7 cellular contexts compared by ENCODE assay signal in the genomic region with DNA sequence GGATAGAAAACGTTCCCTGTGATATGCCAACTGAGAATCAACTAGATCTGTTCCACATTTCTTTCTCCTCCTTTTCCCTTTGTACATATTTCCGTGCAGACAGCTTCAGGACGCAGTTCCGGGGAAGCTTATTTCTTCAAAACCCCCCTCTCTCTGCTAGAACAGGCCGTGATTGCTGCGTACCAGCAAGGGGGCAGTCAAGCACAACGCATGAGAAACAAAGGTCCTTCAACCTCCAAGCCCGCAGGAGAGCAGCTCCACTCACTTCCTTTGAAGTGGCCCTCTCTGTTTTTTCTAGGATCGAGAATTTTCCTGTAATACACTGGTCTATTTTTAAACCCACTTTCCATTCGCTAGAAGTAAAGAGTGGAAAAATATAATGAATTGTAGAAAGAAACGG.
DNase-seq lines count a peak whose midpoint lies in the region; ATAC-seq and TF ChIP-seq lines count a peak whose summit lies in the region.

No MANE protein-coding gene starts in this region.

- H3F3A ChIP-seq in GM23338 (replicated peaks; ENCODE audit: low read depth), result 0 out of 2 replicates have a peak, but pooled peaks cover 6% of the 10 kb centered on the region

- DNase-seq in GM23338 (ENCODE audit: low spot score) (peak; percentile 88), NCI-H748 treated with DMSO at 0.1 percent for 48 hours (lab: John Stamatoyannopoulos, UW) (peak; percentile 50), epidermal melanocyte (ENCODE audit: insufficient read length, low spot score) (peak; percentile 61), myocyte (ENCODE audit: low read depth) (peak; percentile 35), SKM-1 (lab: John Stamatoyannopoulos, UW; ENCODE audit: unreplicated experiment) (no peak), OCI-M1 (lab: John Stamatoyannopoulos, UW) (no peak)

- ATAC-seq in GM23338, result peak; percentile 99
- ATAC-seq in stimulated activated memory B cell treated with anti-CD40 and anti-IgM and Interleukin-4, amounts not matched to agents 10 μg/mL and 1 μg/mL and 100 μg/mL, for 72 hours, result no peak

- no peak overlapping the region; the same call in 1 of the 2 replicates for H2AFZ ChIP-seq in GM23338

- H3K9me3 Mint-ChIP-seq in GM23338, result peaks cover 8% of the 10 kb centered on the region
- peaks cover 4% of the 10 kb centered on the region for H3K9me3 Mint-ChIP-seq in stimulated activated memory B cell treated with anti-CD40 and anti-IgM and Interleukin-4, amounts not matched to agents 10 μg/mL and 1 μg/mL and 100 μg/mL, for 72 hours

- H3K27me3 ChIP-seq in GM23338 (ENCODE audit: insufficient read depth), result no peaks in the 10 kb centered on the region

- H3K9me2 ChIP-seq in GM23338 (ENCODE audit: insufficient read depth), result no peaks in the 10 kb centered on the region

- 0 out of 2 replicates have a peak, but pooled peaks cover under 1% of the 10 kb centered on the region for H3K36me3 ChIP-seq in GM23338 (ENCODE audit: insufficient read depth)

- H3K4me3 Mint-ChIP-seq in GM23338, result no peak overlapping the region
- no peak overlapping the region for H3K4me3 Mint-ChIP-seq in stimulated activated memory B cell treated with anti-CD40 and anti-IgM and Interleukin-4, amounts not matched to agents 10 μg/mL and 1 μg/mL and 100 μg/mL, for 72 hours

- peaks cover 10% of the 10 kb centered on the region for H3K4me1 Mint-ChIP-seq in GM23338
- no peaks in the 10 kb centered on the region for H3K4me1 Mint-ChIP-seq in stimulated activated memory B cell treated with anti-CD40 and anti-IgM and Interleukin-4, amounts not matched to agents 10 μg/mL and 1 μg/mL and 100 μg/mL, for 72 hours

- TF ChIP-seq CTCF in GM23338 (conservative IDR thresholded peaks at IDR 0.05; ENCODE audit: low read depth in 2 of 2), result peak; percentile 77 to 94

- peaks cover 6% of the 10 kb centered on the region; the same call in 2 of the 3 replicates for H3K36me3 Mint-ChIP-seq in GM23338 (ENCODE audit: low read depth)
- H3K36me3 Mint-ChIP-seq in stimulated activated memory B cell treated with anti-CD40 and anti-IgM and Interleukin-4, amounts not matched to agents 10 μg/mL and 1 μg/mL and 100 μg/mL, for 72 hours, result peaks cover 11% of the 10 kb centered on the region

- H3K4me1 ChIP-seq in GM23338 (ENCODE audit: insufficient read depth), result peaks cover 5% of the 10 kb centered on the region; the same call in 1 of the 2 replicates

- H3K79me2 ChIP-seq in GM23338 (replicated peaks; ENCODE audit: insufficient read depth), result no peaks in the 10 kb centered on the region

- no peak overlapping the region for H3K4me3 ChIP-seq in GM23338

- peak overlapping the region; percentile 58; the same call in 1 of the 2 replicates for H3K27ac Mint-ChIP-seq in GM23338
- no peak overlapping the region for H3K27ac Mint-ChIP-seq in stimulated activated memory B cell treated with anti-CD40 and anti-IgM and Interleukin-4, amounts not matched to agents 10 μg/mL and 1 μg/mL and 100 μg/mL, for 72 hours

- H3K27me3 Mint-ChIP-seq in GM23338 (ENCODE audit: insufficient read depth, low read depth, poor library complexity), result peaks cover 11% of the 10 kb centered on the region
- H3K27me3 Mint-ChIP-seq in stimulated activated memory B cell treated with anti-CD40 and anti-IgM and Interleukin-4, amounts not matched to agents 10 μg/mL and 1 μg/mL and 100 μg/mL, for 72 hours, result peaks cover 27% of the 10 kb centered on the region

- H3K27ac ChIP-seq in GM23338 (ENCODE audit: low read depth), result no peak overlapping the region

- H3K4me2 ChIP-seq in GM23338, result no peak overlapping the region

- H4K20me1 ChIP-seq in GM23338 (replicated peaks; ENCODE audit: insufficient read depth), result no peaks in the 10 kb centered on the region

TF ChIP-seq in GM23338, 12 proteins besides CTCF, POLR2A, EP300 and RAD21:
- no peak for TF ChIP-seq EZH2phosphoT487 (IDR thresholded peaks at IDR 0.05; ENCODE audit: unreplicated experiment)
- TF ChIP-seq NANOG (IDR thresholded peaks at IDR 0.05; ENCODE audit: borderline replicate concordance), result 0 out of 2 replicates have a peak, but pooled peaks have one; percentile 18
- no peak for TF ChIP-seq CREB1 (CRISPR knock-in tag; IDR thresholded peaks at IDR 0.05; ENCODE audit: low read depth)

Comparison
In these comparisons a context has a peak if more than half of its experiments do, and no peak if none do; other contexts are left out.
1. DNase-seq: peak in GM23338 (single experiment), NCI-H748 treated with DMSO at 0.1 percent for 48 hours (single experiment), epidermal melanocyte (single experiment) and myocyte (single experiment); none in SKM-1 (single experiment) and OCI-M1 (single experiment).